Comparison of ENCODE assay signal across 1 cellular context in genomic region chr12:45215419-45216296, GRCh38.
A peak's percentile ranks its signal among the peaks of the same experiment; 100 is the strongest.
TF ChIP-seq lines count a peak whose summit lies in the region.

TSS of gene ANO6 (plus strand) at chr12:45216095. CDS start at chr12:45216322, 227 bp downstream.

TF ChIP-seq in Ishikawa, 13 proteins besides CTCF, POLR2A, EP300 and RAD21 (continued from another document):
- peak; percentile 37; the same call in 1 of the 2 replicates for TF ChIP-seq CREB1 (IDR thresholded peaks at IDR 0.05; ENCODE audit: low read depth)
